In the genomic region with DNA sequence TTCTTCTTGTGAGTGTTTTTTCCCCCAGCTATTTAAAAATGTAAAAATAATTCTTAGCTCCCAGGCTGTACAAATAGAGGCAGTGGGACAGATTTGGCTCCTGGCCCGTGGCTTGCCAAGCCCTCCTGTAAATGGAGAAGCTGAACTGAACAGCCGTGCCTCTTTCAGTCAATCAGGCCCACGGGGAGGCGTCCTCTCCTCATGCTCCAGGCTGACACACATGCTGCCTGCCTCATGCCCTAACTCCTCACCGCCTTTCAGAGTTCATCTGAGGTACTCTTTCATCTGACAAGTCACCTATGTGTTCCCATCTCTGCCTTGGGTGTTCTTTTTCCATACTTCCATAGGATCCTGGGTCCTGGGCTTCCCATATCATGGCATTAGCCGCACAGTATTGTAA, we compare ENCODE assay signal across 1 cellular context.
TF ChIP-seq lines count a peak whose summit lies in the region.

No MANE protein-coding gene starts in this region.

TF ChIP-seq in HepG2, 621 proteins besides CTCF, POLR2A, EP300 and RAD21:
- TF ChIP-seq NCOA5 (CRISPR knock-in tag; IDR thresholded peaks at IDR 0.05) (no peak), SP140L (CRISPR knock-in tag; IDR thresholded peaks at IDR 0.05; ENCODE audit: borderline replicate concordance) (no peak), ETV5 (CRISPR knock-in tag; IDR thresholded peaks at IDR 0.05; ENCODE audit: borderline replicate concordance) (no peak), ZBTB42 (CRISPR knock-in tag; IDR thresholded peaks at IDR 0.05) (no peak), STAG1 (CRISPR knock-in tag; IDR thresholded peaks at IDR 0.05) (peak; percentile 46)
- TF ChIP-seq, protein P1, sequence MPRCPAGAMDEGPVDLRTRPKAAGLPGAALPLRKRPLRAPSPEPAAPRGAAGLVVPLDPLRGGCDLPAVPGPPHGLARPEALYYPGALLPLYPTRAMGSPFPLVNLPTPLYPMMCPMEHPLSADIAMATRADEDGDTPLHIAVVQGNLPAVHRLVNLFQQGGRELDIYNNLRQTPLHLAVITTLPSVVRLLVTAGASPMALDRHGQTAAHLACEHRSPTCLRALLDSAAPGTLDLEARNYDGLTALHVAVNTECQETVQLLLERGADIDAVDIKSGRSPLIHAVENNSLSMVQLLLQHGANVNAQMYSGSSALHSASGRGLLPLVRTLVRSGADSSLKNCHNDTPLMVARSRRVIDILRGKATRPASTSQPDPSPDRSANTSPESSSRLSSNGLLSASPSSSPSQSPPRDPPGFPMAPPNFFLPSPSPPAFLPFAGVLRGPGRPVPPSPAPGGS (CRISPR knock-in tag; IDR thresholded peaks at IDR 0.05), result no peak
- TF ChIP-seq, protein P2, sequence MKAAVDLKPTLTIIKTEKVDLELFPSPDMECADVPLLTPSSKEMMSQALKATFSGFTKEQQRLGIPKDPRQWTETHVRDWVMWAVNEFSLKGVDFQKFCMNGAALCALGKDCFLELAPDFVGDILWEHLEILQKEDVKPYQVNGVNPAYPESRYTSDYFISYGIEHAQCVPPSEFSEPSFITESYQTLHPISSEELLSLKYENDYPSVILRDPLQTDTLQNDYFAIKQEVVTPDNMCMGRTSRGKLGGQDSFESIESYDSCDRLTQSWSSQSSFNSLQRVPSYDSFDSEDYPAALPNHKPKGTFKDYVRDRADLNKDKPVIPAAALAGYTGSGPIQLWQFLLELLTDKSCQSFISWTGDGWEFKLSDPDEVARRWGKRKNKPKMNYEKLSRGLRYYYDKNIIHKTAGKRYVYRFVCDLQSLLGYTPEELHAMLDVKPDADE (CRISPR knock-in tag; IDR thresholded peaks at IDR 0.05), result no peak
